In the genomic region with DNA sequence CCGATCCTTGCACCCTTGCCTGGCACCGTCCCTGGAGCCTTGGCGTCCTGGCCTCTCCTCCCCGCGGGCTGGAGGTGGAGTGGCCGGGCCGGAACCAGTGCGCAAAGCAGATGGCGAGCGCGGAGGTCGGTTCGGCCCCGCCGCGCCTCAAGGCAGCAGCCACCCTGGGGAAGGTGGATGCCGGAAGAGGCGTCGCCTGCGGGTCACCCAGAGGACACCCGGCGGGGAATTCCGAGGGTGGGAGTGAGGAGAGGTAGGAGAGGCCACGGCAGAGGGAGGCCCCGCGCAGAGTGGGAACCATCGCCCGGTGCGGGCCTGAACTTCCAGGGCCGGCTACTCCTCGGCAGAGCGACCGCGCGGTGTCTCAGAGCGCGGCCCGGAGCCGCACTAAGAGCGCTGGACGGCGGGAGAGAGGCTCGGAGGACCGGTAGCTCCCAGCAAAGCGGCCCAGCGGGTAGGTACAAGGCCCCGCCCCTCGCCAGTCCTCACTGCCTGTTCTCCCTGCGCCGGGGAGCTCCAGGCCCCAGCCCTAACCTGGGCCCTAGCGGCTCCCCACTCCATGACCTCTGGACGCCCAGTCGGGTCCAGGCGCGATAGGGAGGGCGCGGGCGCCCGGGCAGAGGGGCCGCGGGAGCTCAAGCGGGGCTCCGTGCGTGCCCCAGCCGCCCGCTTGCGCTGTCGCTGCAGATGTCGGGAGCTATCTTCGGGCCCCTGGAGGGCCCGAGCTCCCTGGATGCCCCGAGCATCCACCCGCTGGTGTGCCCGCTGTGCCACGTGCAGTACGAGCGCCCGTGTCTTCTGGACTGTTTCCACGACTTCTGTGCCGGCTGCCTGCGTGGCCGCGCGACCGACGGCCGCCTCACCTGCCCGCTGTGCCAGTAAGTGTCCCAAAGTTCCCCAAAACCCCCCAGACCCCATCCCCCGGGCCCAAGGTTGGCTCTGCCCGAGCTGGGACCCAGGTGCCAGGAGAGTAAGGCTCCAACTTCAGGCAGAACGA, we compare ENCODE assay signal across 1 cellular context.
TF ChIP-seq lines count a peak whose summit lies in the region.

A gene with protein sequence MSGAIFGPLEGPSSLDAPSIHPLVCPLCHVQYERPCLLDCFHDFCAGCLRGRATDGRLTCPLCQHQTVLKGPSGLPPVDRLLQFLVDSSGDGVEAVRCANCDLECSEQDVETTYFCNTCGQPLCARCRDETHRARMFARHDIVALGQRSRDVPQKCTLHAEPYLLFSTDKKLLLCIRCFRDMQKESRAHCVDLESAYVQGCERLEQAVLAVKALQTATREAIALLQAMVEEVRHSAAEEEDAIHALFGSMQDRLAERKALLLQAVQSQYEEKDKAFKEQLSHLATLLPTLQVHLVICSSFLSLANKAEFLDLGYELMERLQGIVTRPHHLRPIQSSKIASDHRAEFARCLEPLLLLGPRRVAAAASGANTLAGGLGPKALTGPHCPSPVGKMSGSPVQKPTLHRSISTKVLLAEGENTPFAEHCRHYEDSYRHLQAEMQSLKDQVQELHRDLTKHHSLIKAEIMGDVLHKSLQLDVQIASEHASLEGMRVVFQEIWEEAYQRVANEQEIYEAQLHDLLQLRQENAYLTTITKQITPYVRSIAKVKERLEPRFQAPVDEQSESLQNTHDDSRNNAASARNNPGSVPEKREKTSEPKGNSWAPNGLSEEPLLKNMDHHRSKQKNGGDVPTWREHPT (plus strand): TSS at position 271 of the 997 bp plus-strand sequence. CDS start 417 bp downstream, at position 688.

TF ChIP-seq in GM23338, 12 proteins besides CTCF, POLR2A, EP300 and RAD21 (continued from another document):
- TF ChIP-seq, protein P1, sequence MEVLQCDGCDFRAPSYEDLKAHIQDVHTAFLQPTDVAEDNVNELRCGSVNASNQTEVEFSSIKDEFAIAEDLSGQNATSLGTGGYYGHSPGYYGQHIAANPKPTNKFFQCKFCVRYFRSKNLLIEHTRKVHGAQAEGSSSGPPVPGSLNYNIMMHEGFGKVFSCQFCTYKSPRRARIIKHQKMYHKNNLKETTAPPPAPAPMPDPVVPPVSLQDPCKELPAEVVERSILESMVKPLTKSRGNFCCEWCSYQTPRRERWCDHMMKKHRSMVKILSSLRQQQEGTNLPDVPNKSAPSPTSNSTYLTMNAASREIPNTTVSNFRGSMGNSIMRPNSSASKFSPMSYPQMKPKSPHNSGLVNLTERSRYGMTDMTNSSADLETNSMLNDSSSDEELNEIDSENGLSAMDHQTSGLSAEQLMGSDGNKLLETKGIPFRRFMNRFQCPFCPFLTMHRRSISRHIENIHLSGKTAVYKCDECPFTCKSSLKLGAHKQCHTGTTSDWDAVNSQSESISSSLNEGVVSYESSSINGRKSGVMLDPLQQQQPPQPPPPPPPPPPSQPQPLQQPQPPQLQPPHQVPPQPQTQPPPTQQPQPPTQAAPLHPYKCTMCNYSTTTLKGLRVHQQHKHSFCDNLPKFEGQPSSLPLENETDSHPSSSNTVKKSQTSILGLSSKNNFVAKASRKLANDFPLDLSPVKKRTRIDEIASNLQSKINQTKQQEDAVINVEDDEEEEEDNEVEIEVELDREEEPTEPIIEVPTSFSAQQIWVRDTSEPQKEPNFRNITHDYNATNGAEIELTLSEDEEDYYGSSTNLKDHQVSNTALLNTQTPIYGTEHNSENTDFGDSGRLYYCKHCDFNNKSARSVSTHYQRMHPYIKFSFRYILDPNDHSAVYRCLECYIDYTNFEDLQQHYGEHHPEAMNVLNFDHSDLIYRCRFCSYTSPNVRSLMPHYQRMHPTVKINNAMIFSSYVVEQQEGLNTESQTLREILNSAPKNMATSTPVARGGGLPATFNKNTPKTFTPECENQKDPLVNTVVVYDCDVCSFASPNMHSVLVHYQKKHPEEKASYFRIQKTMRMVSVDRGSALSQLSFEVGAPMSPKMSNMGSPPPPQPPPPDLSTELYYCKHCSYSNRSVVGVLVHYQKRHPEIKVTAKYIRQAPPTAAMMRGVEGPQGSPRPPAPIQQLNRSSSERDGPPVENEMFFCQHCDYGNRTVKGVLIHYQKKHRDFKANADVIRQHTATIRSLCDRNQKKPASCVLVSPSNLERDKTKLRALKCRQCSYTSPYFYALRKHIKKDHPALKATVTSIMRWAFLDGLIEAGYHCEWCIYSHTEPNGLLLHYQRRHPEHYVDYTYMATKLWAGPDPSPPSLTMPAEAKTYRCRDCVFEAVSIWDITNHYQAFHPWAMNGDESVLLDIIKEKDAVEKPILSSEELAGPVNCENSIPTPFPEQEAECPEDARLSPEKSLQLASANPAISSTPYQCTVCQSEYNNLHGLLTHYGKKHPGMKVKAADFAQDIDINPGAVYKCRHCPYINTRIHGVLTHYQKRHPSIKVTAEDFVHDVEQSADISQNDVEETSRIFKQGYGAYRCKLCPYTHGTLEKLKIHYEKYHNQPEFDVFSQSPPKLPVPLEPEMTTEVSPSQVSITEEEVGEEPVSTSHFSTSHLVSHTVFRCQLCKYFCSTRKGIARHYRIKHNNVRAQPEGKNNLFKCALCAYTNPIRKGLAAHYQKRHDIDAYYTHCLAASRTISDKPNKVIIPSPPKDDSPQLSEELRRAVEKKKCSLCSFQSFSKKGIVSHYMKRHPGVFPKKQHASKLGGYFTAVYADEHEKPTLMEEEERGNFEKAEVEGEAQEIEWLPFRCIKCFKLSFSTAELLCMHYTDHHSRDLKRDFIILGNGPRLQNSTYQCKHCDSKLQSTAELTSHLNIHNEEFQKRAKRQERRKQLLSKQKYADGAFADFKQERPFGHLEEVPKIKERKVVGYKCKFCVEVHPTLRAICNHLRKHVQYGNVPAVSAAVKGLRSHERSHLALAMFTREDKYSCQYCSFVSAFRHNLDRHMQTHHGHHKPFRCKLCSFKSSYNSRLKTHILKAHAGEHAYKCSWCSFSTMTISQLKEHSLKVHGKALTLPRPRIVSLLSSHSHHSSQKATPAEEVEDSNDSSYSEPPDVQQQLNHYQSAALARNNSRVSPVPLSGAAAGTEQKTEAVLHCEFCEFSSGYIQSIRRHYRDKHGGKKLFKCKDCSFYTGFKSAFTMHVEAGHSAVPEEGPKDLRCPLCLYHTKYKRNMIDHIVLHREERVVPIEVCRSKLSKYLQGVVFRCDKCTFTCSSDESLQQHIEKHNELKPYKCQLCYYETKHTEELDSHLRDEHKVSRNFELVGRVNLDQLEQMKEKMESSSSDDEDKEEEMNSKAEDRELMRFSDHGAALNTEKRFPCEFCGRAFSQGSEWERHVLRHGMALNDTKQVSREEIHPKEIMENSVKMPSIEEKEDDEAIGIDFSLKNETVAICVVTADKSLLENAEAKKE (CRISPR knock-in tag; IDR thresholded peaks at IDR 0.05): no peak
- TF ChIP-seq ZNF331 (CRISPR knock-in tag; IDR thresholded peaks at IDR 0.05; ENCODE audit: low read depth): no peak
